In the genomic region with DNA sequence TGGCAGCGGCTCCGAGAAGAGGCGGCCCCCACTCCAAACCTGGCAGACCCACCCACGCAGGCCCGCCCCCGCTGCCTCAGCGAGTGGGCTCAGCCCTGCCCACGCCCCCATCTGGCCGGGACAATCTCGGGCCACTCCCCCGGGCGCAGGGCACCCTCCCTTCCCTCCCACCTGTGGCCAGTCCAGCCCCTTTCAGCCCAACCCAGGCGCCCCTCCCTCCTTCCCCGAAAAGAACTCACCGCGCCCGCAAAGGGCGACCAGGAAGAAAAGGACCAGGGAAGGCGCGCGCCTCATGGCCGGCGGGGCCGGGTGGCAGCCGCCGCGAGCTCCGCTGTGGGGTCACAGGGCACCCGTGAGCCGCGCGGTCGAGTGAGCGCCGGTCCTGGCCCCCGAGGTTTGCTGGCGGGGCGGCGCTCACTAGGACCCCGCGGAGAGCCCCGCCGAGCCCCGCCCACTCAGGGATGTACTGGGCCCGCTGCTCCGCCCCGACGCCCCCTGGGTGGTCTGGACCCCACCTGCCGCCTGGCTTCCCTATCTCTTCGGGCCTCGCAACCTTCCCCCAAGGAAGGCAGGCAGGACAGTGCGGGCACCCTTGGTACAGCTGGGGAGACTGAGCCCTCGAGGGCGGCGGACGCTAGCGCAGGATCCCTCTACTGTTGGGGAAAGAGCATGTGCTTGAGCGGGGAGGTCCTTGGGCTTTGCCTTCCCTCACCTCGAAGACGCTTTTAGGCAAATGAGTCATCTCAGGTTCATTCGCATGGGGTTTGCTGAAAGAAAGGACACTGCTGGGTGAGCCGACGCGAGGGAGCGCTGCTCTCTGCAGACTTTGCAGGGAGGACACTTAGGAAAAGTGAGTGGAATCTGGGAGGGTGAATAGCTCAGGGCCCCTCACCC, we compare ENCODE assay signal across 7 cellular contexts. TPM values are rescaled to one million over a fixed set of nuclear protein-coding genes. Genes with fewer than 3 reads are reported as not detected.
DNase-seq lines count a peak whose midpoint lies in the region; ATAC-seq and TF ChIP-seq lines count a peak whose summit lies in the region.

A gene with protein sequence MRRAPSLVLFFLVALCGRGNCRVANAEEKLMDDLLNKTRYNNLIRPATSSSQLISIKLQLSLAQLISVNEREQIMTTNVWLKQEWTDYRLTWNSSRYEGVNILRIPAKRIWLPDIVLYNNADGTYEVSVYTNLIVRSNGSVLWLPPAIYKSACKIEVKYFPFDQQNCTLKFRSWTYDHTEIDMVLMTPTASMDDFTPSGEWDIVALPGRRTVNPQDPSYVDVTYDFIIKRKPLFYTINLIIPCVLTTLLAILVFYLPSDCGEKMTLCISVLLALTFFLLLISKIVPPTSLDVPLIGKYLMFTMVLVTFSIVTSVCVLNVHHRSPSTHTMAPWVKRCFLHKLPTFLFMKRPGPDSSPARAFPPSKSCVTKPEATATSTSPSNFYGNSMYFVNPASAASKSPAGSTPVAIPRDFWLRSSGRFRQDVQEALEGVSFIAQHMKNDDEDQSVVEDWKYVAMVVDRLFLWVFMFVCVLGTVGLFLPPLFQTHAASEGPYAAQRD (minus strand): TSS at position 371 of the 894 bp plus-strand sequence. CDS start 77 bp downstream, at position 294.

- no peaks in the 10 kb centered on the region for H3K9me3 Mint-ChIP-seq in activated CD8-positive, alpha-beta T cell treated with anti-CD3 and anti-CD28 coated beads, Interleukin-2, amount 10 ng/mL, durations not matched to agents 7 days and 5 days (ENCODE audit: insufficient read depth)
- no peaks in the 10 kb centered on the region for H3K9me3 Mint-ChIP-seq in progenitor cell of endocrine pancreas (ENCODE audit: low read depth)

- no peak for TF ChIP-seq CTCF in HL-60 (IDR thresholded peaks at IDR 0.05; ENCODE audit: insufficient read depth, low read length)
- peak; percentile 8 for TF ChIP-seq CTCF in progenitor cell of endocrine pancreas (IDR thresholded peaks at IDR 0.05; ENCODE audit: unreplicated experiment)

- no peak within 1 kb of the TSS for H3K27ac Mint-ChIP-seq in activated CD8-positive, alpha-beta T cell treated with anti-CD3 and anti-CD28 coated beads, Interleukin-2, amount 10 ng/mL, durations not matched to agents 7 days and 5 days
- no peak within 1 kb of the TSS for H3K27ac Mint-ChIP-seq in progenitor cell of endocrine pancreas

- peak within 1 kb of the TSS; percentile 50 for H3K4me3 Mint-ChIP-seq in activated CD8-positive, alpha-beta T cell treated with anti-CD3 and anti-CD28 coated beads, Interleukin-2, amount 10 ng/mL, durations not matched to agents 7 days and 5 days
- peak within 1 kb of the TSS; percentile 75 for H3K4me3 Mint-ChIP-seq in progenitor cell of endocrine pancreas (ENCODE audit: low read depth)

- peak; percentile 74 for ATAC-seq in activated CD8-positive, alpha-beta T cell treated with anti-CD3 and anti-CD28 coated beads, Interleukin-2, amount 10 ng/mL, durations not matched to agents 7 days and 5 days

- H3K36me3 Mint-ChIP-seq in activated CD8-positive, alpha-beta T cell treated with anti-CD3 and anti-CD28 coated beads, Interleukin-2, amount 10 ng/mL, durations not matched to agents 7 days and 5 days (ENCODE audit: low read depth): no peaks in the 10 kb centered on the region
- no peaks in the 10 kb centered on the region for H3K36me3 Mint-ChIP-seq in progenitor cell of endocrine pancreas (ENCODE audit: insufficient read depth)

- peaks cover 5% of the 10 kb centered on the region for H3K4me1 Mint-ChIP-seq in activated CD8-positive, alpha-beta T cell treated with anti-CD3 and anti-CD28 coated beads, Interleukin-2, amount 10 ng/mL, durations not matched to agents 7 days and 5 days (ENCODE audit: low read depth)
- H3K4me1 Mint-ChIP-seq in progenitor cell of endocrine pancreas (ENCODE audit: low read depth): peaks cover 3% of the 10 kb centered on the region

- H3K27me3 ChIP-seq in HL-60 (ENCODE audit: insufficient read depth, poor library complexity, severe bottlenecking): peaks cover 22% of the 10 kb centered on the region

- H3K4me3 ChIP-seq in HL-60 (replicated peaks; ENCODE audit: insufficient read depth, low read length): peak within 1 kb of the TSS; percentile 16

- H3K27me3 Mint-ChIP-seq in activated CD8-positive, alpha-beta T cell treated with anti-CD3 and anti-CD28 coated beads, Interleukin-2, amount 10 ng/mL, durations not matched to agents 7 days and 5 days (ENCODE audit: low read depth): peaks cover 15% of the 10 kb centered on the region
- H3K27me3 Mint-ChIP-seq in progenitor cell of endocrine pancreas: peaks cover 38% of the 10 kb centered on the region

- POLR2A ChIA-PET in activated CD8-positive, alpha-beta T cell treated with anti-CD3 and anti-CD28 coated beads, Interleukin-2, amount 10 ng/mL, durations not matched to agents 7 days and 5 days (lab: Charles Lee): interaction anchor here (0.5 kb wide), 1 partner anchor 349 kb away, joined by 3 read pairs; no protein-coding TSS in a partner anchor

- CTCF ChIA-PET in activated CD8-positive, alpha-beta T cell treated with anti-CD3 and anti-CD28 coated beads, Interleukin-2, amount 10 ng/mL, durations not matched to agents 7 days and 5 days (lab: Charles Lee): interaction anchor here (3.9 kb wide), 1 partner anchor 69 kb away, joined by 37 read pairs; no protein-coding TSS in a partner anchor

- no peak within 1 kb of the TSS for H3K27ac ChIP-seq in HL-60 (replicated peaks)

- DNase-seq in HL-60 (ENCODE audit: low read depth in 1 of 2, low spot score in 1 of 2) (no peak), glomerular visceral epithelial cell (ENCODE audit: extremely low spot score) (peak; percentile 15), progenitor cell of endocrine pancreas (ENCODE audit: low spot score, unreplicated experiment) (peak; percentile 45), 8988T (no peak), NCI-H187 (lab: John Stamatoyannopoulos, UW) (no peak)
- DNase-seq in activated CD8-positive, alpha-beta T cell treated with anti-CD3 and anti-CD28 coated beads, Interleukin-2, amount 10 ng/mL, durations not matched to agents 7 days and 5 days: no peak
- no peak for DNase-seq in activated CD4-positive, CD25-positive, alpha-beta regulatory T cell treated with anti-CD3 and anti-CD28 coated beads, Interleukin-2, amount 50 U/mL, for 72 hours

RNA-seq across cellular contexts. Expression of the gene that starts here (rescaled TPM):
- total RNA-seq in activated CD8-positive, alpha-beta T cell treated with anti-CD3 and anti-CD28 coated beads, Interleukin-2, amount 10 ng/mL, durations not matched to agents 7 days and 5 days: not detected
- total RNA-seq in progenitor cell of endocrine pancreas: 1.0 and 2.4 TPM in 2 replicates

Comparison
In these comparisons a context has a peak if more than half of its experiments do, and no peak if none do; other contexts are left out.
1. Peak in ATAC-seq in activated CD8-positive, alpha-beta T cell treated with anti-CD3 and anti-CD28 coated beads, Interleukin-2, amount 10 ng/mL, durations not matched to agents 7 days and 5 days; RNA of the gene not detected or under 1 TPM.
2. DNase-seq: peak in glomerular visceral epithelial cell (single experiment) and progenitor cell of endocrine pancreas (single experiment); none in HL-60 (0 of 2), activated CD8-positive, alpha-beta T cell treated with anti-CD3 and anti-CD28 coated beads, Interleukin-2, amount 10 ng/mL, durations not matched to agents 7 days and 5 days (single experiment), 8988T (single experiment), activated CD4-positive, CD25-positive, alpha-beta regulatory T cell treated with anti-CD3 and anti-CD28 coated beads, Interleukin-2, amount 50 U/mL, for 72 hours (single experiment) and NCI-H187 (0 of 2).